ENCODE assay signal across 2 cellular contexts in the genomic region with DNA sequence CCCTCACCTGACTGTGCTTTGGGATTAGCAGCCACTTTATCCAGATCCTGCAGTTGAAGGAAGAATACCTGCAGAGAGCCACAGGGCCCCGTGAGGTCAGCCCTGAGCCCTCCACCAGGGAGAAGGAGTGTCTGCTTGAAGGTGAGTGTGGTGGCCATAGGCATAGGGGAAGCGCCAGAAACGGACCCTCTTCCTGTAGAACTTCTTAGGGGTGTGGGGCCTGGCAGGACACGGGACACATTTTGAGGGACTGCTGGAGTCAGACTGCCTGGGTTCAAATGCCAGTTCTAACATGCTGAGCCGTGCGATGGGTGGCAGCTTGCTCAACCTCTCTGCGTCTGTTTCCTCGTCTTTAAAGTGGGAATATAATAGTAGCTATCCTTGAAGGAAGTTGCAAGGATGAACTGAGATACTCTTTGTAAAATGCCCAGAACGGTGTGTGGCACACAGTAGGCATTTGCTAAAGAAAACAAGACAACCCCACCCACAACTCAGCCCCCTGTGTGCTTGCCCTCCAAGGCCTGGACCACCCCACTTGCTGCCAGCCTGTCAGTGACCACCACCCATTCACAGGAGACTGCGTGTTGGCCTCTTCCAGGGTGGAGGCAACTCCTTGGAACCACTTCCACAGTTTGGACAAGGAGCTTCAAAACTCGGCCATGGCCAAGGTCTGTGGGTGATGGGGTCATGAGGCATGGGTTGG.
TF ChIP-seq lines count a peak whose summit lies in the region.

No MANE protein-coding gene starts in this region.

TF ChIP-seq in A549, 52 proteins besides CTCF, POLR2A, EP300 and RAD21:
- TF ChIP-seq NPAS2 (CRISPR knock-in tag; IDR thresholded peaks at IDR 0.05; ENCODE audit: borderline replicate concordance) (no peak), MAX (IDR thresholded peaks at IDR 0.05) (no peak), ZNF302 (CRISPR knock-in tag; IDR thresholded peaks at IDR 0.05) (no peak), SMC3 (IDR thresholded peaks at IDR 0.05) (no peak), MAFK (IDR thresholded peaks at IDR 0.05; ENCODE audit: partially characterized antibody) (no peak)

TF ChIP-seq in endothelial cell of umbilical vein, 7 proteins besides CTCF, POLR2A, EP300 and RAD21:
- TF ChIP-seq GATA2 (IDR thresholded peaks at IDR 0.05; ENCODE audit: insufficient read depth, insufficient read length, low read depth, low read length) (no peak), POLR2AphosphoS5 (IDR thresholded peaks at IDR 0.05; ENCODE audit: insufficient read depth, low read depth, low read length) (no peak), MAX (IDR thresholded peaks at IDR 0.05; ENCODE audit: insufficient read depth, insufficient read length) (no peak), FOS (IDR thresholded peaks at IDR 0.05; ENCODE audit: borderline replicate concordance, insufficient read depth, low read length) (no peak)
TF ChIP-seq in endothelial cell of umbilical vein: peak in this region for 0.
